14 cellular contexts compared by ENCODE assay signal in the genomic region with DNA sequence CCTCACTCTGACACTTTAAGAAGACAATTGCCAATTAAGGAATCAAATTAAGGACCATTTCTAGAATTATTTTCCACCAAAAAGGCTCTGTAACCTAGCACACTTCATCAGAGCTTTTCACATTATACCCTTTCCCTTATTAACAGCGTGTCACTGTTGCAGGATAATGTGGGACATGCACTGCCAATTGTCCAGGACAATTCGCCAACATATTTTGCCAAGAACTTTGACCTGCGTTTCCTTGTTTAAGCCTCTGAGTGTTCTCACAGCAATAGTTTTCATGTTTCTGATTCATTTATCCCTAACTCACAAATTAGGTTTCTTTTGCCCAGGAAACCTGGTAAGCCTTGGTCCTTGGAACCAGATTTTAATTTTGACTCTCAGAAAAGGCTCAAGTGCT. TPM values are rescaled to one million over a fixed set of nuclear protein-coding genes. Genes with fewer than 3 reads are reported as not detected.
"Had no signal": no experiment of that assay in that cellular context is flagged by ENCODE, and none has a peak within 500 bp of the region (broad histone marks: within the 10 kb centered on the region; RNA-seq: fewer than 3 reads in every experiment).

No MANE protein-coding gene starts in this region.

- H3K4me3 ChIP-seq: body of pancreas, lung, mucosa of descending colon, right lobe of liver, testis, vagina had no signal

- H3K27ac ChIP-seq: right lobe of liver, testis, vagina had no signal

- H3K36me3 ChIP-seq: right lobe of liver, vagina had no signal

- H3K27me3 ChIP-seq: body of pancreas, right lobe of liver, testis, vagina had no signal

- ATAC-seq: natural killer cell had no signal

- DNase-seq: activated CD4-positive, alpha-beta T cell treated with anti-CD3 and anti-CD28 coated beads, Interleukin-2, amount 50 U/mL, for 1 hour; activated naive CD4-positive, alpha-beta T cell treated with anti-CD3 and anti-CD28 coated beads, Interleukin-2, amount 50 U/mL, for 16 hours; body of pancreas; hypothalamus; kidney glomerular epithelial cell; mucosa of descending colon; natural killer cell; right lobe of liver; stimulated activated CD4-positive, alpha-beta T cell treated with anti-CD3 and anti-CD28 coated beads, Interleukin-2, amount 100 ng/mL, for 48 hours; stimulated activated naive CD4-positive, alpha-beta T cell treated with Interleukin-2 at 50 U/mL for 16 hours; T-helper 2 cell; testis had no signal

- H3K9me3 ChIP-seq: body of pancreas, mucosa of descending colon, right lobe of liver, testis, vagina had no signal

- H3K4me1 ChIP-seq: right lobe of liver had no signal

RNA-seq across cellular contexts. Expression of a gene that starts 13.3 kb away (rescaled TPM):
- total RNA-seq: natural killer cell had no signal

RNA-seq across cellular contexts. Expression of a gene that starts 13.4 kb away (rescaled TPM):
- total RNA-seq: natural killer cell had no signal
